8 cellular contexts compared by ENCODE assay signal in the genomic region with DNA sequence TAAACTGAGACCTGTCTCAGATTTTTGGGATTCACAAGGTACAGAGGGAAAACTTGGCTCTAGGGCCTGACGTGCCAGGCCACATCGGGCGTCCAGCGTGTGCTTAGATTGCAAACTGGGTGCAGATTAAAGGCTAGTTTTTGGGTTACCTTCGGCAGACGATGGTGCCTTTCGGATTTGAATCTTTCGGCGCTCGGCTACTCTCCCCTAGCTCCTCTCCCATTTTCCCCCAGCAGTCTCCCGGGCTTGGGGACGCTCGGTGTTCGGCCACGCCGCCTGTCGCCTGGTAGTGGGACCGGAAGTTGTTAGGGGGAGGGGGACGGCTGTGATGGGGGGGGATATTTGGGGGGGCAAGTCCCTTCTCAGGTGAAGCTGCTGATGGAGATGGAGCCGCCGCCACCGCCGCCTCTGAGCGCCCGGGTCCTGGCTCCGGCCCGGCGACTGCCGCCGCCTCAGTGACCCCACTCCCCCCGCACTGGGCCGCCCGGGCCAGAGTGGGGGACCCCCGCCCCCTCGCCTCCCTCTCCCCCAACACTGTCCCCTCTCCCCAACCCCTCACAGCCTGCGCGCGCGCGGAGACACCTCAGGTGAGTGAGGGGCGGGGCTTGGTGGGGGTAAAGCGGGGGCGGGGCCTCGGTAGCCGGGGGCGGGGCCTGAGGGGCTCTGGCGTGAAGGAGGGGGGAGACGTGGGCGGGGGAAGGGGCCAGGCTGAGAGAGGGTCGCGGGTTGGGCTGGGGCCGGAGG. TPM values are rescaled to one million over a fixed set of nuclear protein-coding genes. Genes with fewer than 3 reads are reported as not detected.
DNase-seq lines count a peak whose midpoint lies in the region; ATAC-seq lines count a peak whose summit lies in the region.

No MANE protein-coding gene starts in this region.

- peak overlapping the region; percentile 91 to 95 for H3K27ac ChIP-seq in esophagus (ENCODE audit: low read depth in 2 of 2, low read length in 1 of 2)

- peaks cover 0 to 15% of the 10 kb centered on the region in 2 donors for H3K36me3 ChIP-seq in esophagus (ENCODE audit: control insufficient read depth in 2 of 2, insufficient read depth in 2 of 2, low read length in 1 of 2)

- WGBS in esophagus, 2 donors = 1% methylated on average over 39 to 52 of the region's 52 CpGs

- peak in 13 of 14 donors; percentile 16 to 87 (median 74) for DNase-seq in C1 segment of cervical spinal cord (lab: John Stamatoyannopoulos, UW)
- DNase-seq in HuH-7 (ENCODE audit: low spot score) = peak; percentile 97
- DNase-seq in OCI-M1 (lab: John Stamatoyannopoulos, UW) = peak; percentile 90
- DNase-seq in activated T-cell treated with anti-CD3 and anti-CD28 coated beads, Interleukin-2, amount 50 U/mL, for 1 hour = peak; percentile 76
- DNase-seq in mucosa of gallbladder (ENCODE audit: low spot score) = peak; percentile 86
- peak; percentile 55 to 69 for DNase-seq in stimulated activated CD8-positive, alpha-beta memory T cell treated with anti-CD3 and anti-CD28 coated beads, Interleukin-2, amount 100 ng/mL, for 48 hours (ENCODE audit: low read depth in 2 of 2)

- peak overlapping the region; percentile 57 to 89 for H3K4me3 ChIP-seq in esophagus (ENCODE audit: low read depth in 1 of 2, low read length in 2 of 2)

- no peaks in the 10 kb centered on the region for H3K9me3 ChIP-seq in esophagus (ENCODE audit: control insufficient read depth in 2 of 2, insufficient read depth in 1 of 2, low read depth in 1 of 2, low read length in 1 of 2)

- peak; percentile 65 for ATAC-seq in GM19455 (IDR thresholded peaks at IDR 0.05; ENCODE audit: unreplicated experiment)

- no peaks in the 10 kb centered on the region for H3K27me3 ChIP-seq in esophagus (ENCODE audit: control insufficient read depth in 1 of 2, insufficient read depth in 2 of 2, low read length in 2 of 2)

- peaks cover 0 to 4% of the 10 kb centered on the region in 2 donors for H3K4me1 ChIP-seq in esophagus (ENCODE audit: control insufficient read depth in 2 of 2, insufficient read depth in 2 of 2, low read length in 1 of 2)

RNA-seq across cellular contexts. Expression of a gene that starts 10.2 kb away (rescaled TPM):
- 10 to 100 TPM; 14.3 to 14.9 TPM for polyA plus RNA-seq in esophagus
- 49.0 TPM for total RNA-seq in mucosa of gallbladder

RNA-seq across cellular contexts. Expression of a gene that starts 13.5 kb away (rescaled TPM):
- polyA plus RNA-seq in esophagus = 1 to 10 TPM; 1.5 TPM
- total RNA-seq in mucosa of gallbladder = 8.2 TPM

RNA-seq across cellular contexts. Expression of a gene that starts 33.4 kb away (rescaled TPM):
- polyA plus RNA-seq in esophagus = 10 to 100 TPM; 78.2 to 88.8 TPM
- 182 TPM for total RNA-seq in mucosa of gallbladder

RNA-seq across cellular contexts. Expression of a gene that starts 34.4 kb away (rescaled TPM):
- 100 to 1,000 TPM; 899 to 941 TPM for polyA plus RNA-seq in esophagus
- total RNA-seq in mucosa of gallbladder = 34.0 TPM

RNA-seq across cellular contexts. Expression of a gene that starts 40.7 kb away (rescaled TPM):
- 10 to 100 TPM in 1 of 2 donors, 1 to 10 TPM in 1; 9.2 to 18.8 TPM for polyA plus RNA-seq in esophagus
- 28.0 TPM for total RNA-seq in mucosa of gallbladder

Comparison
In these comparisons a context has a peak if more than half of its experiments do, and no peak if none do; other contexts are left out.
1. Peak in every context shown above with its lines: DNase-seq, ATAC-seq, H3K4me3 ChIP-seq and H3K27ac ChIP-seq.